21 cellular contexts compared by ENCODE assay signal in the genomic region with DNA sequence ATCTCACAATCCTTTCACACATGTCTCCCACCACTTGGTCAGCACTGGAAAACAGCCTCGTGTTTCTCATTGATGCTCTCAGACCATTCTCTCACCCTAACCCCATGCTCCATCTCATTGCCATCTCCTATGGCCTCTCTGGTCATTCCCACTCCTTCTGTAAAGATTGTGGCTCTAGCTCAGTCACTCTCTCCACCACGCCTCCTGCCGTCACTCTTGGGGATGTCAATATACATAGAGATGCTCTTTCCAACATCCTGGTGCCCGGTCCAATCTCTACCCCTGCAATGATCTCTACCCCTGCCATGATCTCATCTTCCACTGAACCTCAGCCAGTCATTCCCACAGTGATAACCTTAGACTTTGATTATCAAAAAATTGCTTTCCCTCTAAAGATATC.
DNase-seq lines count a peak whose midpoint lies in the region; ATAC-seq, FAIRE-seq and TF ChIP-seq lines count a peak whose summit lies in the region.
"Had no signal": no experiment of that assay in that cellular context is flagged by ENCODE, and none has a peak within 500 bp of the region (broad histone marks: within the 10 kb centered on the region; RNA-seq: fewer than 3 reads in every experiment).

No MANE protein-coding gene starts in this region.

- no peak overlapping the region for H3K4me3 Mint-ChIP-seq in neural crest cell
- H3K4me3 Mint-ChIP-seq: B cell; CD4-positive, alpha-beta T cell; CD8-positive, alpha-beta T cell had no signal

- TF ChIP-seq CTCF in HepG2 (CRISPR knock-in tag; IDR thresholded peaks at IDR 0.05) (0 out of 2 replicates have a peak, but pooled peaks have one; percentile 9), right lobe of liver (IDR thresholded peaks at IDR 0.05) (no peak), K562 (IDR thresholded peaks at IDR 0.05 in 2 of 3, conservative IDR thresholded peaks at IDR 0.05 in 1 of 3; ENCODE audit: insufficient read depth in 2 of 3, low read depth in 1 of 3, low read length in 3 of 3) (peak; percentile 34 to 47 (median 40); a peak in 5 of 6 replicates), neural crest cell (conservative IDR thresholded peaks at IDR 0.05) (no peak)

- intact Hi-C loops in HepG2 (cut with micrococcal nuclease; ENCODE audit: unreplicated experiment) (no loop called here), right lobe of liver (cut with DNase I) (no loop called here), K562 (cut with micrococcal nuclease) (loop anchor here (5.0 kb wide), 1 partner anchor 197 kb away; no protein-coding TSS in a partner anchor)

- TF ChIP-seq POLR2A in HepG2 (IDR thresholded peaks at IDR 0.05; ENCODE audit: insufficient read depth in 1 of 2, low read depth in 2 of 2, low read length in 2 of 2) (no peak), right lobe of liver (IDR thresholded peaks at IDR 0.05) (no peak), K562 (conservative IDR thresholded peaks at IDR 0.05) (no peak)

- H3K4me2 ChIP-seq in HepG2 (ENCODE audit: low read depth, low read length) (no peak overlapping the region), K562 (ENCODE audit: insufficient read depth, low read length) (no peak overlapping the region)
- H3K4me2 ChIP-seq: A549; BLaER1 treated with 17β-estradiol and CSF1 and Interleukin-3, amounts not matched to agents 10 nM and 100 nM had no signal

- ATAC-seq in HepG2 (no peak), right lobe of liver (no peak), K562 (peak; percentile 77)
- ATAC-seq: A549; CD8-positive, alpha-beta T cell had no signal

- H2AFZ ChIP-seq in HepG2 (ENCODE audit: low read length) (no peak overlapping the region), K562 (ENCODE audit: low read depth, low read length) (no peak overlapping the region)

- BruUV-seq in HepG2 (replicated peaks; lab: Mats Ljungman, UMichigan) (no TSS peak), K562 (replicated peaks; lab: Mats Ljungman, UMichigan) (no TSS peak)

- TF ChIP-seq EP300 in HepG2 (IDR thresholded peaks at IDR 0.05; ENCODE audit: low read depth in 2 of 2, low read length in 2 of 2), result no peak
- no peak for TF ChIP-seq EP300 in HepG2 (CRISPR knock-in tag; IDR thresholded peaks at IDR 0.05; ENCODE audit: borderline replicate concordance)
- no peak for TF ChIP-seq EP300 in K562 (IDR thresholded peaks at IDR 0.05; ENCODE audit: low read length)

- H3K4me1 ChIP-seq in HepG2 (ENCODE audit: insufficient read depth, low read length) (no peaks in the 10 kb centered on the region), right lobe of liver (no peaks in the 10 kb centered on the region), K562 (replicated peaks in 1 of 2; ENCODE audit: control insufficient read depth in 2 of 2, insufficient read depth in 2 of 2, low read length in 2 of 2) (no peaks in the 10 kb centered on the region)
- H3K4me1 ChIP-seq: A549; BLaER1 treated with 17β-estradiol and CSF1 and Interleukin-3, amounts not matched to agents 10 nM and 100 nM had no signal

- TF ChIP-seq RAD21 in HepG2 (CRISPR knock-in tag; IDR thresholded peaks at IDR 0.05) (no peak), K562 (CRISPR knock-in tag; conservative IDR thresholded peaks at IDR 0.05 in 1 of 2, IDR thresholded peaks at IDR 0.05 in 1 of 2) (peak; percentile 47 to 52)

- in situ Hi-C loops in HepG2 (cut with HindIII; ENCODE audit: extremely low pct_ligation_motif_present, low pct_unique_long_range_greater_than_20kb) (no loop called here), K562 (cut with MboI) (no loop called here)

- H3K27me3 Mint-ChIP-seq in neural crest cell (ENCODE audit: low read depth), result no peaks in the 10 kb centered on the region
- H3K27me3 Mint-ChIP-seq: B cell; CD4-positive, alpha-beta T cell had no signal

- H3K36me3 Mint-ChIP-seq in neural crest cell (ENCODE audit: low read depth), result peaks cover 7% of the 10 kb centered on the region

- H3K9ac ChIP-seq in HepG2 (ENCODE audit: insufficient read depth, low read depth, low read length) (no peak overlapping the region), K562 (ENCODE audit: insufficient read depth in 1 of 2, low read depth in 2 of 2, low read length in 2 of 2) (no peak overlapping the region)
- H3K9ac ChIP-seq: BLaER1 treated with 17β-estradiol and CSF1 and Interleukin-3, amounts not matched to agents 10 nM and 100 nM had no signal

- H3K79me2 ChIP-seq in HepG2 (ENCODE audit: insufficient read depth, low read length) (no peaks in the 10 kb centered on the region), K562 (ENCODE audit: control insufficient read depth, insufficient read depth, low read length) (no peaks in the 10 kb centered on the region)

- H4K20me1 ChIP-seq in HepG2 (ENCODE audit: insufficient read depth, low read length), result no peaks in the 10 kb centered on the region
- H4K20me1 ChIP-seq in K562 (replicated peaks; ENCODE audit: control insufficient read depth, insufficient read depth, low read length), result no peaks in the 10 kb centered on the region
- H4K20me1 ChIP-seq: BLaER1 treated with 17β-estradiol and CSF1 and Interleukin-3, amounts not matched to agents 10 nM and 100 nM had no signal

- no peak for FAIRE-seq in HepG2 (lab: Jason Lieb, UNC)
- FAIRE-seq in K562 (lab: Jason Lieb, UNC), result no peak
- FAIRE-seq: A549, G401.6, GM12891, GM19239 had no signal

- no peaks in the 10 kb centered on the region for H3K9me1 ChIP-seq in K562 (ENCODE audit: control insufficient read depth, insufficient read depth, low read length)

- H3K9me3 Mint-ChIP-seq in neural crest cell, result no peaks in the 10 kb centered on the region
- H3K9me3 Mint-ChIP-seq: CD4-positive, alpha-beta T cell; CD8-positive, alpha-beta T cell had no signal

- H3K27me3 ChIP-seq in HepG2 (ENCODE audit: control insufficient read depth in 1 of 2, insufficient read depth in 2 of 2, low read length in 2 of 2) (no peaks in the 10 kb centered on the region), right lobe of liver (no peaks in the 10 kb centered on the region), K562 (ENCODE audit: control insufficient read depth in 2 of 2, insufficient read depth in 2 of 2, low read length in 2 of 2) (no peaks in the 10 kb centered on the region)
- H3K27me3 ChIP-seq: BLaER1 treated with 17β-estradiol and CSF1 and Interleukin-3, amounts not matched to agents 10 nM and 100 nM had no signal

- H3K9me3 ChIP-seq in HepG2 (ENCODE audit: low read length) (no peaks in the 10 kb centered on the region), right lobe of liver (no peaks in the 10 kb centered on the region), K562 (replicated peaks; ENCODE audit: control insufficient read depth, insufficient read depth, low read depth, low read length) (no peaks in the 10 kb centered on the region)
- H3K9me3 ChIP-seq: A549 had no signal

- DNase-seq in HepG2 (ENCODE audit: low spot score), result no peak
- DNase-seq in right lobe of liver, result no peak
- peak in 1 of 4 experiments; percentile 14 for DNase-seq in K562 (ENCODE audit: extremely low read depth in 1 of 4, low spot score in 3 of 4)
- DNase-seq in neural crest cell (ENCODE audit: low read depth, low spot score), result no peak
- no peak for DNase-seq in iPS-NIHi7 (ENCODE audit: extremely low spot score)
- no peak for DNase-seq in iPS-NIHi11 (ENCODE audit: low spot score)
- DNase-seq: AML-193; Caco-2; Calu3; CD4-positive, alpha-beta T cell; CD8-positive, alpha-beta T cell; DMS79 treated with DMSO at 0.1 percent for 48 hours; GF-D8 had no signal

- H3K4me1 Mint-ChIP-seq in neural crest cell, result peaks cover 21% of the 10 kb centered on the region
- H3K4me1 Mint-ChIP-seq: B cell had no signal

- H3K4me3 ChIP-seq in HepG2 (replicated peaks in 1 of 3; ENCODE audit: insufficient read depth in 1 of 3, low read depth in 2 of 3, low read length in 3 of 3) (no peak overlapping the region), right lobe of liver (no peak overlapping the region), K562 (no peak overlapping the region)
- H3K4me3 ChIP-seq: A549; BLaER1 treated with 17β-estradiol and CSF1 and Interleukin-3, amounts not matched to agents 10 nM and 100 nM had no signal

- no peaks in the 10 kb centered on the region for H3K36me3 ChIP-seq in HepG2 (replicated peaks in 1 of 2; ENCODE audit: control insufficient read depth in 1 of 2, insufficient read depth in 2 of 2, low read length in 2 of 2)
- H3K36me3 ChIP-seq in right lobe of liver, result no peaks in the 10 kb centered on the region
- no peaks in the 10 kb centered on the region for H3K36me3 ChIP-seq in K562 (ENCODE audit: control insufficient read depth, insufficient read depth, low read length)

- peak overlapping the region; percentile 1 for H3K27ac Mint-ChIP-seq in neural crest cell (ENCODE audit: unreplicated experiment)
- H3K27ac Mint-ChIP-seq: B cell; CD4-positive, alpha-beta T cell; CD8-positive, alpha-beta T cell had no signal

- H3K27ac ChIP-seq in HepG2 (ENCODE audit: extremely low read length, insufficient read depth, low read length), result no peak overlapping the region
- no peak overlapping the region for H3K27ac ChIP-seq in right lobe of liver
- H3K27ac ChIP-seq in K562 (ENCODE audit: extremely low read depth, low read depth, low read length), result no peak overlapping the region
- H3K27ac ChIP-seq: 22Rv1; A549; BLaER1 treated with 17β-estradiol and CSF1 and Interleukin-3, amounts not matched to agents 10 nM and 100 nM; C4-2B had no signal

- 6% methylated on average over 4 of the region's 4 CpGs for WGBS in HepG2 (ENCODE audit: low lambda C conversion rate)
- WGBS in right lobe of liver (ENCODE audit: insufficient coverage, low coverage, low lambda C conversion rate, missing lambda C conversion rate), result 83% methylated on average over 4 of the region's 4 CpGs
- WGBS in K562 (ENCODE audit: insufficient coverage, low coverage, missing lambda C conversion rate), result 0% methylated on average over 4 of the region's 4 CpGs

- CTCF ChIA-PET in HepG2 (lab: Yijun Ruan, JAX; ENCODE audit: low intra/inter-chr PET ratio, low total read pairs) (no interaction called here), K562 (lab: Yijun Ruan, JAX; ENCODE audit: low intra/inter-chr PET ratio) (no interaction called here)

- POLR2A ChIA-PET in HepG2 (lab: Yijun Ruan, JAX) (no interaction called here), K562 (lab: Yijun Ruan, JAX) (interaction anchor here (0.7 kb wide), 1 partner anchor 89 kb away, joined by 3 read pairs; no protein-coding TSS in a partner anchor)

TF ChIP-seq in HepG2, 621 proteins besides CTCF, POLR2A, EP300 and RAD21 (continues in another document):
- TF ChIP-seq ZNF136 (CRISPR knock-in tag; IDR thresholded peaks at IDR 0.05; ENCODE audit: low read depth), result no peak
- TF ChIP-seq, protein P1, sequence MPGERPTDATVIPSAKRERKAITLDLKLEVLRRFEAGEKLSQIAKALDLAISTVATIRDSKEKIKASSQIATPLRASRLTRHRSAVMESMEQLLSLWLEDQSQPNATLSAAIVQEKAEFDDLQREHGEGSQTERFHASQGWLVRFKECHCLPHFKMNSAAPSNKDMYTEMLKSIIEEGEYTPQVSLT (CRISPR knock-in tag; IDR thresholded peaks at IDR 0.05; ENCODE audit: borderline replicate concordance, low read depth), result no peak

TF ChIP-seq in K562, 482 proteins besides CTCF, POLR2A, EP300 and RAD21 (continues in another document):
- TF ChIP-seq ZNF133 (CRISPR knock-in tag; IDR thresholded peaks at IDR 0.05), result no peak
- TF ChIP-seq ZNF785 (CRISPR knock-in tag; IDR thresholded peaks at IDR 0.05), result no peak
- no peak for TF ChIP-seq STAG1 (CRISPR knock-in tag; IDR thresholded peaks at IDR 0.05; ENCODE audit: borderline replicate concordance)

Comparison
In these comparisons a context has a peak if more than half of its experiments do, and no peak if none do; other contexts are left out.
1. CTCF ChIP-seq: peak in HepG2 (single experiment) and K562 (3 of 3); none in right lobe of liver (0 of 4) and neural crest cell (single experiment).
2. Of the 241 proteins assayed by ChIP-seq in both HepG2 and K562: peak only in HepG2: none; only in K562: RAD21; in both: CTCF; in neither: 239.